7 cellular contexts compared by ENCODE assay signal in genomic region chr3:141311170-141311495, GRCh38. TPM values are rescaled to one million over a fixed set of nuclear protein-coding genes. Genes with fewer than 3 reads are reported as not detected.
DNase-seq lines count a peak whose midpoint lies in the region; ATAC-seq lines count a peak whose summit lies in the region.

No MANE protein-coding gene starts in this region.

- peak overlapping the region; percentile 99 for H3K4me3 Mint-ChIP-seq in activated T-helper 2 cell treated with anti-CD3 and anti-CD28 coated beads, Interferon-gamma antibody, Interleukin-2, Interleukin-4, amounts not matched to agents 10 μg/mL and 5 μg/mL and 100 μg/mL, durations not matched to agents 14 hours and 24 hours and 36 hours (ENCODE audit: low read depth)

- peak overlapping the region; percentile 70; the same call in 1 of the 2 replicates for H3K9ac ChIP-seq in iPS-20b (ENCODE audit: low read depth, low read length)
- H3K9ac ChIP-seq in stomach smooth muscle (ENCODE audit: low read length in 2 of 2): peak overlapping the region; percentile 79 to 85

- H3K36me3 Mint-ChIP-seq in activated T-helper 2 cell treated with anti-CD3 and anti-CD28 coated beads, Interferon-gamma antibody, Interleukin-2, Interleukin-4, amounts not matched to agents 10 μg/mL and 5 μg/mL and 100 μg/mL, durations not matched to agents 14 hours and 24 hours and 36 hours (ENCODE audit: low read depth): peaks cover 6% of the 10 kb centered on the region

- H3K9me3 ChIP-seq in iPS-20b (ENCODE audit: insufficient read depth, low read depth, low read length) (no peaks in the 10 kb centered on the region), stomach smooth muscle (ENCODE audit: control insufficient read depth in 2 of 2, low read length in 2 of 2) (no peaks in the 10 kb centered on the region)

- H3K27ac ChIP-seq in iPS-20b (ENCODE audit: low read length): no peak overlapping the region
- peak overlapping the region; percentile 70 for H3K27ac ChIP-seq in stomach smooth muscle (ENCODE audit: low read length)

- no peaks in the 10 kb centered on the region for H3K36me3 ChIP-seq in iPS-20b (ENCODE audit: insufficient read depth, low read depth, low read length)
- H3K36me3 ChIP-seq in stomach smooth muscle (ENCODE audit: control insufficient read depth in 2 of 2, insufficient read depth in 2 of 2, low read length in 2 of 2): no peaks in the 10 kb centered on the region

- no peak for DNase-seq in activated T-helper 2 cell treated with anti-CD3 and anti-CD28 coated beads, Interferon-gamma antibody, Interleukin-2, Interleukin-4, amounts not matched to agents 10 μg/mL and 5 μg/mL and 100 μg/mL, durations not matched to agents 14 hours and 24 hours and 36 hours (ENCODE audit: low spot score)
- DNase-seq in NCI-H1417 treated with DMSO at 0.1 percent for 48 hours (lab: John Stamatoyannopoulos, UW) (no peak), NAMALWA (ENCODE audit: low spot score) (no peak)

- H3K4me1 Mint-ChIP-seq in activated T-helper 2 cell treated with anti-CD3 and anti-CD28 coated beads, Interferon-gamma antibody, Interleukin-2, Interleukin-4, amounts not matched to agents 10 μg/mL and 5 μg/mL and 100 μg/mL, durations not matched to agents 14 hours and 24 hours and 36 hours (ENCODE audit: low read depth): peaks cover 52% of the 10 kb centered on the region

- H3K4me3 ChIP-seq in iPS-20b (ENCODE audit: low read length) (peak overlapping the region; percentile 78), stomach smooth muscle (ENCODE audit: low read length in 2 of 2) (peak overlapping the region; percentile 65 to 96)

- no peaks in the 10 kb centered on the region for H3K4me1 ChIP-seq in iPS-20b (ENCODE audit: insufficient read depth, low read length)
- peaks cover 14% of the 10 kb centered on the region for H3K4me1 ChIP-seq in stomach smooth muscle (ENCODE audit: control insufficient read depth, insufficient read depth, low read length)

- peaks cover 18% of the 10 kb centered on the region for H3K27me3 ChIP-seq in iPS-20b (ENCODE audit: insufficient read depth, low read length)
- H3K27me3 ChIP-seq in stomach smooth muscle (ENCODE audit: control insufficient read depth in 1 of 2, insufficient read depth in 2 of 2, low read length in 2 of 2): no peaks in the 10 kb centered on the region

- ATAC-seq in HG03280 (IDR thresholded peaks at IDR 0.05; ENCODE audit: unreplicated experiment) (peak; percentile 2), GM18511 (IDR thresholded peaks at IDR 0.05; ENCODE audit: unreplicated experiment) (no peak)

- no peaks in the 10 kb centered on the region for H3K9me3 Mint-ChIP-seq in activated T-helper 2 cell treated with anti-CD3 and anti-CD28 coated beads, Interferon-gamma antibody, Interleukin-2, Interleukin-4, amounts not matched to agents 10 μg/mL and 5 μg/mL and 100 μg/mL, durations not matched to agents 14 hours and 24 hours and 36 hours

- H3K27ac Mint-ChIP-seq in activated T-helper 2 cell treated with anti-CD3 and anti-CD28 coated beads, Interferon-gamma antibody, Interleukin-2, Interleukin-4, amounts not matched to agents 10 μg/mL and 5 μg/mL and 100 μg/mL, durations not matched to agents 14 hours and 24 hours and 36 hours: peak overlapping the region; percentile 99

- intact Hi-C loops in activated T-helper 2 cell treated with anti-CD3 and anti-CD28 coated beads, Interferon-gamma antibody, Interleukin-2, Interleukin-4, amounts not matched to agents 10 μg/mL and 5 μg/mL and 100 μg/mL, durations not matched to agents 14 hours and 24 hours and 36 hours (cut with micrococcal nuclease): loop anchor here (1.0 to 5.0 kb wide), 8 partner anchors 59 to 566 kb away; partner anchors contain the start of genes ATP1B3, RNF7 and SLC25A36

- no peaks in the 10 kb centered on the region for H3K27me3 Mint-ChIP-seq in activated T-helper 2 cell treated with anti-CD3 and anti-CD28 coated beads, Interferon-gamma antibody, Interleukin-2, Interleukin-4, amounts not matched to agents 10 μg/mL and 5 μg/mL and 100 μg/mL, durations not matched to agents 14 hours and 24 hours and 36 hours (ENCODE audit: low read depth)

RNA-seq across cellular contexts. Expression of gene ZBTB38, which starts 57.2 kb away (rescaled TPM):
- total RNA-seq in activated T-helper 2 cell treated with anti-CD3 and anti-CD28 coated beads, Interferon-gamma antibody, Interleukin-2, Interleukin-4, amounts not matched to agents 10 μg/mL and 5 μg/mL and 100 μg/mL, durations not matched to agents 14 hours and 24 hours and 36 hours: 25.4 and 27.2 TPM in 2 replicates
